7 cellular contexts compared by ENCODE assay signal in genomic region chr4:24669751-24670150, GRCh38.
"Had no signal": no experiment of that assay in that cellular context is flagged by ENCODE, and none has a peak within 500 bp of the region (broad histone marks: within the 10 kb centered on the region; RNA-seq: fewer than 3 reads in every experiment).

No MANE protein-coding gene starts in this region.

- H3K27ac Mint-ChIP-seq: GM23338, HFFc6 had no signal

- H2AFZ ChIP-seq: GM23338 had no signal

- H3K4me2 ChIP-seq: GM23338 had no signal

- H3K4me1 ChIP-seq: HAP-1 had no signal

- H3K4me3 Mint-ChIP-seq: GM23338, H9, HFFc6 had no signal

- H3K4me3 ChIP-seq: GM23338, HAP-1 had no signal

- H3K36me3 ChIP-seq: HAP-1 had no signal

- DNase-seq: GOT3, H7, H9, HCEC 1CT, HFFc6 had no signal

- H3K9me3 ChIP-seq: HAP-1 had no signal

- H3K9me3 Mint-ChIP-seq: H9, HFFc6 had no signal
